Comparison of ENCODE assay signal across 12 cellular contexts in genomic region chr6:12024715-12025434, GRCh38. TPM values are rescaled to one million over a fixed set of nuclear protein-coding genes. Genes with fewer than 3 reads are reported as not detected.
DNase-seq lines count a peak whose midpoint lies in the region; TF ChIP-seq lines count a peak whose summit lies in the region.
"Had no signal": no experiment of that assay in that cellular context is flagged by ENCODE, and none has a peak within 500 bp of the region (broad histone marks: within the 10 kb centered on the region; RNA-seq: fewer than 3 reads in every experiment).

No MANE protein-coding gene starts in this region.

- WGBS in GM23248 (ENCODE audit: low coverage in 1 of 2, low lambda C conversion rate in 2 of 2, missing lambda C conversion rate in 2 of 2), 2 experiments = 98 to 99% methylated on average over 4 of the region's 4 CpGs
- no CpG with 5 or more reads among the region's 4 CpGs for WGBS in trophoblast cell (ENCODE audit: extremely low coverage, insufficient coverage, insufficient read length)

- no peak overlapping the region for H4K91ac ChIP-seq in trophoblast cell (ENCODE audit: low read depth, low read length)

- peaks cover 62% of the 10 kb centered on the region for H3K36me3 Mint-ChIP-seq in activated T-helper 1 cell treated with anti-CD3 and anti-CD28 coated beads, Interleukin-12 subunit alpha, Interleukin-12 subunit beta, Interleukin-2, Interleukin-4 antibody, amounts not matched to agents 30 ng/mL and 10 ng/mL and 1 ng/mL, durations not matched to agents 14 hours and 24 hours and 36 hours (ENCODE audit: low read depth)

- H3F3A ChIP-seq in GM23248 (ENCODE audit: insufficient read depth) (no peaks in the 10 kb centered on the region), MM.1S (ENCODE audit: insufficient read depth, low read length) (no peaks in the 10 kb centered on the region)

- no peak overlapping the region for H3K18ac ChIP-seq in trophoblast cell (ENCODE audit: low read length)

- H2AK5ac ChIP-seq in trophoblast cell (ENCODE audit: low read length) = no peak overlapping the region

- H3K4me2 ChIP-seq in GM23248 (ENCODE audit: unreplicated experiment) = no peak overlapping the region
- H3K4me2 ChIP-seq in trophoblast cell (ENCODE audit: low read length) = no peak overlapping the region
- no peak overlapping the region for H3K4me2 ChIP-seq in MM.1S (ENCODE audit: low read depth, low read length)

- H3K27me3 ChIP-seq in GM23248 (replicated peaks; ENCODE audit: insufficient read depth) = no peaks in the 10 kb centered on the region
- no peaks in the 10 kb centered on the region for H3K27me3 ChIP-seq in trophoblast cell (ENCODE audit: insufficient read depth, low read length)
- no peaks in the 10 kb centered on the region for H3K27me3 ChIP-seq in MM.1S (replicated peaks; ENCODE audit: insufficient read depth, low read length)

- TF ChIP-seq CTCF in fibroblast of villous mesenchyme (IDR thresholded peaks at IDR 0.05; ENCODE audit: insufficient read depth, low read depth, low read length) (no peak), MM.1S (IDR thresholded peaks at IDR 0.05; ENCODE audit: low read length) (no peak)

- H4K8ac ChIP-seq in trophoblast cell (ENCODE audit: low read depth, low read length) = no peak overlapping the region

- no peaks in the 10 kb centered on the region for H3K9me3 ChIP-seq in GM23248 (ENCODE audit: low read depth)
- no peaks in the 10 kb centered on the region for H3K9me3 ChIP-seq in trophoblast cell (ENCODE audit: insufficient read depth, low read depth, low read length)
- H3K9me3 ChIP-seq in MM.1S (replicated peaks; ENCODE audit: insufficient read depth, low read length) = no peaks in the 10 kb centered on the region

- no peak overlapping the region for H2BK5ac ChIP-seq in trophoblast cell (ENCODE audit: low read depth, low read length, poor library complexity)

- H3K9ac ChIP-seq in GM23248 = no peak overlapping the region
- H3K9ac ChIP-seq in trophoblast cell (ENCODE audit: low read length) = no peak overlapping the region
- no peak overlapping the region for H3K9ac ChIP-seq in MM.1S (ENCODE audit: low read length)

- H3K9me2 ChIP-seq in GM23248 (ENCODE audit: insufficient read depth) (no peaks in the 10 kb centered on the region), MM.1S (replicated peaks; ENCODE audit: insufficient read depth, low read length) (no peaks in the 10 kb centered on the region)

- no peaks in the 10 kb centered on the region for H3K79me1 ChIP-seq in trophoblast cell (ENCODE audit: low read length)

- H3K4me1 ChIP-seq in GM23248 (ENCODE audit: insufficient read depth) = peaks cover 14% of the 10 kb centered on the region
- H3K4me1 ChIP-seq in trophoblast cell (ENCODE audit: control insufficient read depth in 1 of 2, insufficient read depth in 2 of 2, low read length in 2 of 2) = no peaks in the 10 kb centered on the region
- no peaks in the 10 kb centered on the region for H3K4me1 ChIP-seq in MM.1S (ENCODE audit: low read length)

- H4K20me1 ChIP-seq in GM23248 (ENCODE audit: insufficient read depth) = no peaks in the 10 kb centered on the region
- H4K20me1 ChIP-seq in MM.1S (ENCODE audit: insufficient read depth, low read length) = no peaks in the 10 kb centered on the region

- H2AFZ ChIP-seq in GM23248 (no peak overlapping the region), trophoblast cell (ENCODE audit: insufficient read depth, low read length, poor library complexity) (no peak overlapping the region), MM.1S (ENCODE audit: low read length) (no peak overlapping the region)

- intact Hi-C loops in activated T-helper 1 cell treated with anti-CD3 and anti-CD28 coated beads, Interleukin-12 subunit alpha, Interleukin-12 subunit beta, Interleukin-2, Interleukin-4 antibody, amounts not matched to agents 30 ng/mL and 10 ng/mL and 1 ng/mL, durations not matched to agents 14 hours and 24 hours and 36 hours (cut with micrococcal nuclease) = no loop called here

- H3K4me1 Mint-ChIP-seq in activated T-helper 1 cell treated with anti-CD3 and anti-CD28 coated beads, Interleukin-12 subunit alpha, Interleukin-12 subunit beta, Interleukin-2, Interleukin-4 antibody, amounts not matched to agents 30 ng/mL and 10 ng/mL and 1 ng/mL, durations not matched to agents 14 hours and 24 hours and 36 hours (ENCODE audit: low read depth) = peaks cover 46% of the 10 kb centered on the region

- no peak overlapping the region for H3K14ac ChIP-seq in trophoblast cell (ENCODE audit: low read length)

- peak overlapping the region; percentile 61 for H3K27ac Mint-ChIP-seq in activated T-helper 1 cell treated with anti-CD3 and anti-CD28 coated beads, Interleukin-12 subunit alpha, Interleukin-12 subunit beta, Interleukin-2, Interleukin-4 antibody, amounts not matched to agents 30 ng/mL and 10 ng/mL and 1 ng/mL, durations not matched to agents 14 hours and 24 hours and 36 hours

- no peak overlapping the region for H3K4me3 Mint-ChIP-seq in activated T-helper 1 cell treated with anti-CD3 and anti-CD28 coated beads, Interleukin-12 subunit alpha, Interleukin-12 subunit beta, Interleukin-2, Interleukin-4 antibody, amounts not matched to agents 30 ng/mL and 10 ng/mL and 1 ng/mL, durations not matched to agents 14 hours and 24 hours and 36 hours

- peaks cover 26% of the 10 kb centered on the region for H3K9me3 Mint-ChIP-seq in activated T-helper 1 cell treated with anti-CD3 and anti-CD28 coated beads, Interleukin-12 subunit alpha, Interleukin-12 subunit beta, Interleukin-2, Interleukin-4 antibody, amounts not matched to agents 30 ng/mL and 10 ng/mL and 1 ng/mL, durations not matched to agents 14 hours and 24 hours and 36 hours

- H3K27ac ChIP-seq in GM23248 (no peak overlapping the region), trophoblast cell (ENCODE audit: low read depth, low read length) (no peak overlapping the region), MM.1S (ENCODE audit: low read length) (no peak overlapping the region)

- no peak overlapping the region for H3K23ac ChIP-seq in trophoblast cell (ENCODE audit: low read length)

- no peak overlapping the region for H2BK12ac ChIP-seq in trophoblast cell (ENCODE audit: low read length)

- no peak overlapping the region for H2BK120ac ChIP-seq in trophoblast cell (ENCODE audit: insufficient read depth, low read length, poor library complexity)

- peaks cover 66% of the 10 kb centered on the region for H3K79me2 ChIP-seq in GM23248 (ENCODE audit: insufficient read depth)
- H3K79me2 ChIP-seq in trophoblast cell (ENCODE audit: control insufficient read depth, insufficient read depth, low read length, poor library complexity) = no peaks in the 10 kb centered on the region
- H3K79me2 ChIP-seq in MM.1S (ENCODE audit: low read length) = peaks cover 97% of the 10 kb centered on the region

- no peaks in the 10 kb centered on the region for H3K27me3 Mint-ChIP-seq in activated T-helper 1 cell treated with anti-CD3 and anti-CD28 coated beads, Interleukin-12 subunit alpha, Interleukin-12 subunit beta, Interleukin-2, Interleukin-4 antibody, amounts not matched to agents 30 ng/mL and 10 ng/mL and 1 ng/mL, durations not matched to agents 14 hours and 24 hours and 36 hours (ENCODE audit: insufficient read depth)

- DNase-seq in GM23248 = peak; percentile 67
- DNase-seq in activated T-helper 1 cell treated with anti-CD3 and anti-CD28 coated beads, Interleukin-12 subunit alpha, Interleukin-12 subunit beta, Interleukin-2, Interleukin-4 antibody, amounts not matched to agents 30 ng/mL and 10 ng/mL and 1 ng/mL, durations not matched to agents 14 hours and 24 hours and 36 hours (ENCODE audit: low spot score) = no peak
- DNase-seq in fibroblast of villous mesenchyme (ENCODE audit: low read depth) = peak; percentile 67
- peak; percentile 20 to 69 for DNase-seq in trophoblast cell
- no peak for DNase-seq in MM.1S
- no peak for DNase-seq in effector CD4-positive, alpha-beta T cell
- no peak for DNase-seq in GF-D8 (lab: John Stamatoyannopoulos, UW)
- no peak for DNase-seq in COLO668 (lab: John Stamatoyannopoulos, UW; ENCODE audit: unreplicated experiment)
- DNase-seq: amygdala, KG1, NCI-H187, SHP77 had no signal

- H4K12ac ChIP-seq in trophoblast cell (ENCODE audit: low read depth, low read length) = no peak overlapping the region

- H3K36me3 ChIP-seq in GM23248 (ENCODE audit: low read depth) = 0 out of 2 replicates have a peak, but pooled peaks cover 8% of the 10 kb centered on the region
- peaks cover 8% of the 10 kb centered on the region in 2 experiments for H3K36me3 ChIP-seq in trophoblast cell (ENCODE audit: control insufficient read depth in 1 of 2, insufficient read depth in 2 of 2, low read length in 2 of 2)
- H3K36me3 ChIP-seq in MM.1S (replicated peaks; ENCODE audit: insufficient read depth, low read length) = no peaks in the 10 kb centered on the region; the same call in 1 of the 2 replicates

- in situ Hi-C loops in GM23248 (cut with MboI) = no loop called here

- no peak overlapping the region for H3K4ac ChIP-seq in trophoblast cell (ENCODE audit: low read depth, low read length)

- H3K4me3 ChIP-seq in GM23248 (no peak overlapping the region), fibroblast of villous mesenchyme (ENCODE audit: low read depth, low read length) (no peak overlapping the region), trophoblast cell (ENCODE audit: low read depth, low read length) (no peak overlapping the region), MM.1S (ENCODE audit: low read length) (no peak overlapping the region)

RNA-seq across cellular contexts. Expression of gene HIVEP1, which starts 12.8 kb away (rescaled TPM):
- 7.1 and 15.2 TPM in 2 replicates for total RNA-seq in GM23248 (2014; rRNA removed; shearing (Covaris generic))
- 3.3 and 3.8 TPM in 2 replicates for polyA plus RNA-seq in GM23248 (2016; fragmentation: Nextera tagmentation; extraction: Ambion mirVana)
- total RNA-seq in activated T-helper 1 cell treated with anti-CD3 and anti-CD28 coated beads, Interleukin-12 subunit alpha, Interleukin-12 subunit beta, Interleukin-2, Interleukin-4 antibody, amounts not matched to agents 30 ng/mL and 10 ng/mL and 1 ng/mL, durations not matched to agents 14 hours and 24 hours and 36 hours = 69.8 and 72.7 TPM in 2 replicates
- 16.8 and 20.3 TPM in 2 replicates for total RNA-seq in fibroblast of villous mesenchyme
- 14.7 and 15.4 TPM in 2 replicates for polyA plus RNA-seq in trophoblast cell (2013)

Comparison
In these comparisons a context has a peak if more than half of its experiments do, and no peak if none do; other contexts are left out.
1. DNase-seq: peak in GM23248 (single experiment), fibroblast of villous mesenchyme (single experiment) and trophoblast cell (2 of 2); none in activated T-helper 1 cell treated with anti-CD3 and anti-CD28 coated beads, Interleukin-12 subunit alpha, Interleukin-12 subunit beta, Interleukin-2, Interleukin-4 antibody, amounts not matched to agents 30 ng/mL and 10 ng/mL and 1 ng/mL, durations not matched to agents 14 hours and 24 hours and 36 hours (single experiment), MM.1S (single experiment), effector CD4-positive, alpha-beta T cell (single experiment), GF-D8 (single experiment) and COLO668 (single experiment).